In genomic region chr2:178301595-178302324, GRCh38 we compare ENCODE assay signal across 19 cellular contexts.
"Had no signal": no experiment of that assay in that cellular context is flagged by ENCODE, and none has a peak within 500 bp of the region (broad histone marks: within the 10 kb centered on the region; RNA-seq: fewer than 3 reads in every experiment).

No MANE protein-coding gene starts in this region.

- H3K4me1 Mint-ChIP-seq: activated CD4-positive, alpha-beta memory T cell treated with anti-CD3 and anti-CD28 coated beads, Interleukin-2, amount 10 ng/mL, durations not matched to agents 7 days and 5 days; immature natural killer cell; memory B cell; nephron had no signal

- H3K4me3 ChIP-seq: breast epithelium, dorsolateral prefrontal cortex, sigmoid colon had no signal

- DNase-seq: activated CD4-positive, alpha-beta memory T cell treated with anti-CD3 and anti-CD28 coated beads, Interleukin-2, amount 10 ng/mL, durations not matched to agents 7 days and 5 days; activated CD8-positive, alpha-beta memory T cell treated with anti-CD3 and anti-CD28 coated beads, Interleukin-2, amount 50 U/mL, for 48 hours; activated naive CD4-positive, alpha-beta T cell; aorta; dorsolateral prefrontal cortex; hypothalamus; immature natural killer cell; left cardiac atrium; sigmoid colon; stimulated activated CD4-positive, alpha-beta T cell treated with anti-CD3 and anti-CD28 coated beads, Interleukin-2, amount 100 ng/mL, for 24 hours; stimulated activated naive CD4-positive, alpha-beta T cell; substantia nigra had no signal

- H3K9me3 ChIP-seq: breast epithelium, sigmoid colon had no signal

- H3K36me3 ChIP-seq: breast epithelium, sigmoid colon had no signal

- H3K27ac ChIP-seq: breast epithelium, dorsolateral prefrontal cortex, sigmoid colon had no signal

- H3K36me3 Mint-ChIP-seq: immature natural killer cell, memory B cell, type B pancreatic cell had no signal

- H3K27me3 ChIP-seq: breast epithelium, dorsolateral prefrontal cortex, sigmoid colon had no signal

- H3K4me3 Mint-ChIP-seq: activated CD4-positive, alpha-beta memory T cell treated with anti-CD3 and anti-CD28 coated beads, Interleukin-2, amount 10 ng/mL, durations not matched to agents 7 days and 5 days; immature natural killer cell; memory B cell; nephron; T-helper 2 cell treated with Interferon-gamma antibody and Interleukin-4, amounts not matched to agents 5 μg/mL and 100 μg/mL, for 36 hours; type B pancreatic cell had no signal

- H3K9me3 Mint-ChIP-seq: activated CD4-positive, alpha-beta memory T cell treated with anti-CD3 and anti-CD28 coated beads, Interleukin-2, amount 10 ng/mL, durations not matched to agents 7 days and 5 days; memory B cell; nephron; T-helper 2 cell treated with Interferon-gamma antibody and Interleukin-4, amounts not matched to agents 5 μg/mL and 100 μg/mL, for 36 hours; type B pancreatic cell had no signal

- ATAC-seq: activated CD4-positive, CD25-positive, alpha-beta regulatory T cell treated with anti-CD3 and anti-CD28 coated beads, Interleukin-2, amount 50 U/mL, for 24 hours; esophagus mucosa; left cardiac atrium had no signal

- H3K27ac Mint-ChIP-seq: activated CD4-positive, alpha-beta memory T cell treated with anti-CD3 and anti-CD28 coated beads, Interleukin-2, amount 10 ng/mL, durations not matched to agents 7 days and 5 days; immature natural killer cell; memory B cell; nephron; T-helper 2 cell treated with Interferon-gamma antibody and Interleukin-4, amounts not matched to agents 5 μg/mL and 100 μg/mL, for 36 hours; type B pancreatic cell had no signal

- H3K4me1 ChIP-seq: breast epithelium had no signal
